Comparison of ENCODE assay signal across 27 cellular contexts in the genomic region with DNA sequence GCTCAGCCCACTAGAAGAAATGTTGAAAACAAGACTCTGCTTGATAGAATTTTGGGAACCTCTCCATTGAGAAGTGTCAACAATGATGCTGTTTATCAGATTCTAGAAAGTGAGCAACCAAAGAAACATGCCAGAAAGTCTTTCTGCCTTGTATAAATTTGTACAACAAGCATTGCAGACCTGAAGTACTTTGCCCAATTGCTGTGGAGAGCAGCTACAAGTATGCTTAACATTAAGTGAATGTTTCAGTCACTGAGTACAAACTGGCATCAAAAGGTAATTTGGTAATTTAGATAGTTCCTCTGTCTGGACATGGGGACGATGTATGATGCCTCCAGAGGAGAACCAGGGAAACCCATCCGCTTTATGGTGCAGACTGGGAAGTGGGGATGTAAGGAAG.
"Had no signal": no experiment of that assay in that cellular context is flagged by ENCODE, and none has a peak within 500 bp of the region (broad histone marks: within the 10 kb centered on the region; RNA-seq: fewer than 3 reads in every experiment).

No MANE protein-coding gene starts in this region.

- H3K4me1 ChIP-seq: gastrocnemius medialis, prostate gland, right atrium auricular region, stomach, thyroid gland had no signal

- H3K9ac ChIP-seq: neural progenitor cell had no signal

- FAIRE-seq: colon, keratinocyte had no signal

- H3K4me2 ChIP-seq: neural progenitor cell, smooth muscle cell had no signal

- H3K9me3 ChIP-seq: gastrocnemius medialis, prostate gland, right atrium auricular region, stomach, thyroid gland had no signal

- H3K27ac ChIP-seq: dorsolateral prefrontal cortex, epithelial cell of prostate, gastrocnemius medialis, neural progenitor cell, prostate gland, right atrium auricular region, stomach, thyroid gland had no signal

- DNase-seq: dorsolateral prefrontal cortex; effector CD4-positive, alpha-beta T cell; endodermal cell; foreskin fibroblast; gastrocnemius medialis; head of caudate nucleus; mammary epithelial cell; mesendoderm; midbrain; naive thymus-derived CD4-positive, alpha-beta T cell; stimulated activated CD4-positive, alpha-beta T cell treated with anti-CD3 and anti-CD28 coated beads, Interleukin-12 subunit alpha, Interleukin-12 subunit beta, amount 100 ng/mL, for 4 hours; stimulated activated CD4-positive, alpha-beta T cell treated with anti-CD3 and anti-CD28 coated beads, Interleukin-1b, Interleukin-23, amount 100 ng/mL, for 48 hours; stimulated activated CD4-positive, alpha-beta T cell treated with anti-CD3 and anti-CD28 coated beads, Interleukin-4, amount 100 ng/mL, for 1 hour; stimulated activated CD8-positive, alpha-beta memory T cell treated with anti-CD3 and anti-CD28 coated beads, Interleukin-4, amount 100 ng/mL, for 48 hours; stimulated activated naive CD4-positive, alpha-beta T cell; stomach; trophoblast cell had no signal

- H3K36me3 ChIP-seq: gastrocnemius medialis, neural progenitor cell, prostate gland, right atrium auricular region, stomach, thyroid gland had no signal

- ATAC-seq: esophagus mucosa; gastrocnemius medialis; naive thymus-derived CD4-positive, alpha-beta T cell; sciatic nerve had no signal

- H3K27me3 ChIP-seq: dorsolateral prefrontal cortex, gastrocnemius medialis, neural progenitor cell, right atrium auricular region, stomach, thyroid gland had no signal

- H2AFZ ChIP-seq: neural progenitor cell had no signal

- H3K4me3 ChIP-seq: dorsolateral prefrontal cortex, gastrocnemius medialis, neural progenitor cell, prostate gland, right atrium auricular region, smooth muscle cell, stomach, thyroid gland had no signal
